8 cellular contexts compared by ENCODE assay signal in the genomic region with DNA sequence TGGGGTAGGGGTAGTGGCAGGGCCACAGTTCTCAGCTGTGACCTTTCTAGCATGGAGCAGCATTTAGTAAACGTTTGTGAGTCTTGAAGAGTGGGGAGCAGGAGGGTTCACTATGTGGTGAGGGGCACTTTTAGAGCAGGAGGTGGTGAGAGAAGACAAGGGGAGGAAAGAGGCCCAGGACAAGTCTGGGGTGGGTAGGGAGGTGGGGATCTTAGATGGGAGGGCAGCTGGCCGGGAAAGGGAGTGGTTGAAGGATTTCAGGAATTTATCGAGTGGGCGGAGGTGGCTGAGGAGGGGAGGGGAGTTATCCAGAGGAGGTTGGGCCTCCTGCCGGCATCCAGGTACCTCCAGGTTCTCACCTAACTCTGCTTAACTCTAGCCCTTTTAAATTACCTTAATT. TPM values are rescaled to one million over a fixed set of nuclear protein-coding genes. Genes with fewer than 3 reads are reported as not detected.
A peak's percentile ranks its signal among the peaks of the same experiment; 100 is the strongest.
DNase-seq lines count a peak whose midpoint lies in the region; ATAC-seq and TF ChIP-seq lines count a peak whose summit lies in the region.

No MANE protein-coding gene starts in this region.

- TF ChIP-seq EP300 in esophagus muscularis mucosa (IDR thresholded peaks at IDR 0.05), result no peak

- POLR2A ChIA-PET in activated B cell treated with CpG ODN at 0.5 μM for 24 hours (lab: Charles Lee), result no interaction called here

- peak overlapping the region in 1 of 4 donors; percentile 91 for H3K4me3 ChIP-seq in esophagus muscularis mucosa
- no peak overlapping the region for H3K4me3 ChIP-seq in prostate gland

- no peak overlapping the region for H3K27ac ChIP-seq in esophagus muscularis mucosa (replicated peaks in 1 of 4)
- H3K27ac ChIP-seq in prostate gland, result no peak overlapping the region

- CTCF ChIA-PET in activated CD8-positive, alpha-beta memory T cell treated with anti-CD3 and anti-CD28 coated beads, Interleukin-2, amount 10 ng/mL, durations not matched to agents 7 days and 5 days (lab: Charles Lee), result interaction anchor here (1.1 to 1.2 kb wide), 2 partner anchors 16 to 309 kb away, joined by 4 read pairs; no protein-coding TSS in a partner anchor
- CTCF ChIA-PET in activated B cell treated with CpG ODN at 0.5 μM for 24 hours (lab: Charles Lee), result interaction anchor here (0.7 kb wide), 2 partner anchors 9 kb away, joined by 3 read pairs; no protein-coding TSS in a partner anchor

- peaks cover 1% of the 10 kb centered on the region for H3K36me3 Mint-ChIP-seq in activated CD8-positive, alpha-beta memory T cell treated with anti-CD3 and anti-CD28 coated beads, Interleukin-2, amount 10 ng/mL, durations not matched to agents 7 days and 5 days
- peaks cover 7% of the 10 kb centered on the region for H3K36me3 Mint-ChIP-seq in activated B cell treated with CpG ODN at 0.5 μM for 24 hours (ENCODE audit: low read depth)
- no peaks in the 10 kb centered on the region for H3K36me3 Mint-ChIP-seq in stimulated activated memory B cell treated with anti-CD40 and anti-IgM and Interleukin-4, amounts not matched to agents 10 μg/mL and 1 μg/mL and 100 μg/mL, for 72 hours

- peaks cover 58% of the 10 kb centered on the region for H3K4me1 Mint-ChIP-seq in activated CD8-positive, alpha-beta memory T cell treated with anti-CD3 and anti-CD28 coated beads, Interleukin-2, amount 10 ng/mL, durations not matched to agents 7 days and 5 days
- H3K4me1 Mint-ChIP-seq in activated B cell treated with CpG ODN at 0.5 μM for 24 hours, result peaks cover 81% of the 10 kb centered on the region
- H3K4me1 Mint-ChIP-seq in stimulated activated memory B cell treated with anti-CD40 and anti-IgM and Interleukin-4, amounts not matched to agents 10 μg/mL and 1 μg/mL and 100 μg/mL, for 72 hours, result peaks cover 79% of the 10 kb centered on the region

- no peak for TF ChIP-seq CTCF in activated B cell treated with CpG ODN at 0.5 μM for 24 hours (IDR thresholded peaks at IDR 0.05)
- no peak for TF ChIP-seq CTCF in esophagus muscularis mucosa (IDR thresholded peaks at IDR 0.05)
- TF ChIP-seq CTCF in prostate gland (IDR thresholded peaks at IDR 0.05), result no peak

- H3K9me3 Mint-ChIP-seq in activated CD8-positive, alpha-beta memory T cell treated with anti-CD3 and anti-CD28 coated beads, Interleukin-2, amount 10 ng/mL, durations not matched to agents 7 days and 5 days (ENCODE audit: low read depth), result no peaks in the 10 kb centered on the region
- H3K9me3 Mint-ChIP-seq in activated B cell treated with CpG ODN at 0.5 μM for 24 hours, result no peaks in the 10 kb centered on the region
- no peaks in the 10 kb centered on the region for H3K9me3 Mint-ChIP-seq in stimulated activated memory B cell treated with anti-CD40 and anti-IgM and Interleukin-4, amounts not matched to agents 10 μg/mL and 1 μg/mL and 100 μg/mL, for 72 hours

- no peak overlapping the region for H3K27ac Mint-ChIP-seq in activated CD8-positive, alpha-beta memory T cell treated with anti-CD3 and anti-CD28 coated beads, Interleukin-2, amount 10 ng/mL, durations not matched to agents 7 days and 5 days
- peak overlapping the region; percentile 21 for H3K27ac Mint-ChIP-seq in activated B cell treated with CpG ODN at 0.5 μM for 24 hours
- H3K27ac Mint-ChIP-seq in stimulated activated memory B cell treated with anti-CD40 and anti-IgM and Interleukin-4, amounts not matched to agents 10 μg/mL and 1 μg/mL and 100 μg/mL, for 72 hours, result peak overlapping the region; percentile 88

- TF ChIP-seq POLR2A in esophagus muscularis mucosa (IDR thresholded peaks at IDR 0.05; ENCODE audit: low read depth) (no peak), prostate gland (IDR thresholded peaks at IDR 0.05) (no peak)

- ATAC-seq in activated CD8-positive, alpha-beta memory T cell treated with anti-CD3 and anti-CD28 coated beads, Interleukin-2, amount 10 ng/mL, durations not matched to agents 7 days and 5 days, result no peak
- ATAC-seq in activated B cell treated with CpG ODN at 0.5 μM for 24 hours (ENCODE audit: low read depth), result no peak
- ATAC-seq in stimulated activated memory B cell treated with anti-CD40 and anti-IgM and Interleukin-4, amounts not matched to agents 10 μg/mL and 1 μg/mL and 100 μg/mL, for 72 hours, result no peak

- H3K9me3 ChIP-seq in esophagus muscularis mucosa, result no peaks in the 10 kb centered on the region
- no peaks in the 10 kb centered on the region for H3K9me3 ChIP-seq in prostate gland

- WGBS in esophagus muscularis mucosa, result 48% methylated on average over 5 of the region's 5 CpGs
- 35% methylated on average over 5 of the region's 5 CpGs for WGBS in prostate gland

- H3K27me3 ChIP-seq in esophagus muscularis mucosa (no peaks in the 10 kb centered on the region), prostate gland (replicated peaks; ENCODE audit: insufficient read depth) (no peaks in the 10 kb centered on the region)

- no peak for DNase-seq in activated CD8-positive, alpha-beta memory T cell treated with anti-CD3 and anti-CD28 coated beads, Interleukin-2, amount 10 ng/mL, durations not matched to agents 7 days and 5 days
- DNase-seq in activated CD8-positive, alpha-beta memory T cell treated with anti-CD3 and anti-CD28 coated beads for 24 hours, result no peak
- DNase-seq in activated B cell treated with CpG ODN at 0.5 μM for 24 hours (no peak), islet precursor cell (peak; percentile 81), esophagus muscularis mucosa (ENCODE audit: extremely low spot score) (no peak), dermis blood vessel endothelial cell (no peak), prostate gland (ENCODE audit: low spot score) (no peak)

- intact Hi-C loops in activated B cell treated with CpG ODN at 0.5 μM for 24 hours (cut with micrococcal nuclease), result loop anchor here (5.0 to 10.0 kb wide), 4 partner anchors 652 to 1858 kb away; a partner anchor contains a TSS
- intact Hi-C loops in esophagus muscularis mucosa (cut with DNase I), result loop anchor here (10.0 kb wide), 1 partner anchor 718 kb away; a partner anchor contains a TSS
- intact Hi-C loops in prostate gland (cut with DNase I), result loop anchor here (10.0 kb wide), 1 partner anchor 968 kb away; a partner anchor contains a TSS

- H3K4me1 ChIP-seq in esophagus muscularis mucosa (peaks cover 46 to 71% (median 55%) of the 10 kb centered on the region in 4 donors), prostate gland (replicated peaks) (peaks cover 20% of the 10 kb centered on the region)

- peak overlapping the region; percentile 8 for H3K4me3 Mint-ChIP-seq in activated CD8-positive, alpha-beta memory T cell treated with anti-CD3 and anti-CD28 coated beads, Interleukin-2, amount 10 ng/mL, durations not matched to agents 7 days and 5 days
- H3K4me3 Mint-ChIP-seq in activated B cell treated with CpG ODN at 0.5 μM for 24 hours, result peak overlapping the region; percentile 89
- H3K4me3 Mint-ChIP-seq in stimulated activated memory B cell treated with anti-CD40 and anti-IgM and Interleukin-4, amounts not matched to agents 10 μg/mL and 1 μg/mL and 100 μg/mL, for 72 hours, result peak overlapping the region; percentile 60

- no peaks in the 10 kb centered on the region for H3K27me3 Mint-ChIP-seq in activated CD8-positive, alpha-beta memory T cell treated with anti-CD3 and anti-CD28 coated beads, Interleukin-2, amount 10 ng/mL, durations not matched to agents 7 days and 5 days
- no peaks in the 10 kb centered on the region for H3K27me3 Mint-ChIP-seq in activated B cell treated with CpG ODN at 0.5 μM for 24 hours
- no peaks in the 10 kb centered on the region for H3K27me3 Mint-ChIP-seq in stimulated activated memory B cell treated with anti-CD40 and anti-IgM and Interleukin-4, amounts not matched to agents 10 μg/mL and 1 μg/mL and 100 μg/mL, for 72 hours

- H3K36me3 ChIP-seq in esophagus muscularis mucosa, result no peaks in the 10 kb centered on the region
- no peaks in the 10 kb centered on the region for H3K36me3 ChIP-seq in prostate gland

RNA-seq across cellular contexts. Expression of a gene that starts 1.9 kb away (rescaled TPM):
- 10 to 100 TPM; 36.5 to 55.9 TPM for total RNA-seq in activated CD8-positive, alpha-beta memory T cell treated with anti-CD3 and anti-CD28 coated beads, Interleukin-2, amount 10 ng/mL, durations not matched to agents 7 days and 5 days
- total RNA-seq in activated B cell treated with CpG ODN at 0.5 μM for 24 hours, result 53.4 and 57.6 TPM in 2 replicates
- 10 to 100 TPM; 22.3 to 34.7 (median 29.2) TPM for total RNA-seq in esophagus muscularis mucosa
- 22.1 and 22.8 TPM in 2 replicates for total RNA-seq in dermis blood vessel endothelial cell
- 10 to 100 TPM; 26.1 to 52.2 TPM for total RNA-seq in prostate gland

RNA-seq across cellular contexts. Expression of a gene that starts 4.0 kb away (rescaled TPM):
- total RNA-seq in activated CD8-positive, alpha-beta memory T cell treated with anti-CD3 and anti-CD28 coated beads, Interleukin-2, amount 10 ng/mL, durations not matched to agents 7 days and 5 days, result 10 to 100 TPM; 23.3 to 30.8 TPM
- total RNA-seq in activated B cell treated with CpG ODN at 0.5 μM for 24 hours (18.0 and 19.8 TPM in 2 replicates), esophagus muscularis mucosa (100 to 1,000 TPM; 106 to 133 (median 125) TPM), dermis blood vessel endothelial cell (42.8 and 65.3 TPM in 2 replicates), prostate gland (10 to 100 TPM; 95.5 to 96.9 TPM)

Comparison
In these comparisons a context has a peak if more than half of its experiments do, and no peak if none do; other contexts are left out.
1. H3K4me3 Mint-ChIP-seq: peak in every context shown above with its lines; median percentile 89 in activated B cell treated with CpG ODN at 0.5 μM for 24 hours; 60 in stimulated activated memory B cell treated with anti-CD40 and anti-IgM and Interleukin-4, amounts not matched to agents 10 μg/mL and 1 μg/mL and 100 μg/mL, for 72 hours; 8 in activated CD8-positive, alpha-beta memory T cell treated with anti-CD3 and anti-CD28 coated beads, Interleukin-2, amount 10 ng/mL, durations not matched to agents 7 days and 5 days.